28 cellular contexts compared by ENCODE assay signal in the genomic region with DNA sequence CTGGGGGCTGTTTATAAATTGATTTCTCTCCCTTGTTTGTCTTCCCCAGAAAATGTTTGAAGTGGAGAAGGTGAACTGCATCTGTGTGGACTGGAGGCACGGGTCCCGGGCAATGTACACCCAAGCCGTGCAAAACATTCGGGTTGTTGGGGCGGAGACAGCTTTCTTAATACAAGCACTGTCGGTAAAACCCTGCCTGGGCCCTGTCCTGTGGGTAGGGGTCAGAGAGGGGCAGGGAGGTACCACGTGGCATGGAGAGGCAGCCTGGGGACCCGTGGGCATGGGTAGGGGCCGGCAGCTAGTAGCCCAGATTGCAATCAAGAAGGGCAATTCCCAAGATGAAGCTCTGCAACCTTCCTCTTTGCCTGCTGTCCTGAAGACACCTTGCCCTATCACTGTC. TPM values are rescaled to one million over a fixed set of nuclear protein-coding genes. Genes with fewer than 3 reads are reported as not detected.
"Had no signal": no experiment of that assay in that cellular context is flagged by ENCODE, and none has a peak within 500 bp of the region (broad histone marks: within the 10 kb centered on the region; RNA-seq: fewer than 3 reads in every experiment).

No MANE protein-coding gene starts in this region.

- H3K4me1 Mint-ChIP-seq: naive thymus-derived CD8-positive, alpha-beta T cell; stimulated activated naive B cell treated with anti-CD40 and anti-IgM and Interleukin-4, amounts not matched to agents 10 μg/mL and 1 μg/mL and 100 μg/mL, for 72 hours; stimulated activated naive CD8-positive, alpha-beta T cell treated with anti-CD3 and anti-CD28 coated beads, Interleukin-15, amount 100 ng/mL, for 72 hours had no signal

- H3K4me1 ChIP-seq: gastrocnemius medialis, parathyroid adenoma, prostate gland, right lobe of liver, testis had no signal

- ATAC-seq: gastrocnemius medialis; naive thymus-derived CD8-positive, alpha-beta T cell; stimulated activated naive B cell treated with anti-CD40 and anti-IgM and Interleukin-4, amounts not matched to agents 10 μg/mL and 1 μg/mL and 100 μg/mL, for 72 hours had no signal

- H3K36me3 Mint-ChIP-seq: naive thymus-derived CD8-positive, alpha-beta T cell; stimulated activated naive B cell treated with anti-CD40 and anti-IgM and Interleukin-4, amounts not matched to agents 10 μg/mL and 1 μg/mL and 100 μg/mL, for 72 hours had no signal

- H3K36me3 ChIP-seq: esophagus muscularis mucosa, gastrocnemius medialis, heart right ventricle, prostate gland, right lobe of liver, tibial nerve had no signal

- H3K4me3 ChIP-seq: gastrocnemius medialis, mucosa of descending colon, right lobe of liver had no signal

- H3K27me3 ChIP-seq: right lobe of liver, testis had no signal

- H3K79me2 ChIP-seq: parathyroid adenoma had no signal

- FAIRE-seq: endometrium, islet of Langerhans had no signal

- H3K9me3 Mint-ChIP-seq: stimulated activated naive B cell treated with anti-CD40 and anti-IgM and Interleukin-4, amounts not matched to agents 10 μg/mL and 1 μg/mL and 100 μg/mL, for 72 hours; stimulated activated naive CD8-positive, alpha-beta T cell treated with anti-CD3 and anti-CD28 coated beads, Interleukin-15, amount 100 ng/mL, for 72 hours had no signal

- DNase-seq: cortex of kidney; effector memory CD4-positive, alpha-beta T cell; gastrocnemius medialis; heart right ventricle; kidney glomerular epithelial cell; naive thymus-derived CD8-positive, alpha-beta T cell; stimulated activated CD4-positive, alpha-beta T cell treated with anti-CD3 and anti-CD28 coated beads, Interleukin-1b, Interleukin-23, amount 100 ng/mL, for 48 hours; stimulated activated CD4-positive, alpha-beta T cell treated with anti-CD3 and anti-CD28 coated beads, Interleukin-4, amount 100 ng/mL, for 4 hours; stimulated activated naive B cell treated with anti-CD40 and anti-IgM and Interleukin-4, amounts not matched to agents 10 μg/mL and 1 μg/mL and 100 μg/mL, for 72 hours; stimulated activated naive CD8-positive, alpha-beta T cell treated with anti-CD3 and anti-CD28 coated beads, Interleukin-15, amount 100 ng/mL, for 72 hours had no signal

- H3K9ac ChIP-seq: parathyroid adenoma had no signal

- H3K27ac ChIP-seq: epithelial cell of prostate, esophagus muscularis mucosa, gastrocnemius medialis, heart right ventricle, parathyroid adenoma, prostate gland, right lobe of liver, testis had no signal

- H3K27ac Mint-ChIP-seq: naive thymus-derived CD8-positive, alpha-beta T cell; stimulated activated naive B cell treated with anti-CD40 and anti-IgM and Interleukin-4, amounts not matched to agents 10 μg/mL and 1 μg/mL and 100 μg/mL, for 72 hours; stimulated activated naive CD8-positive, alpha-beta T cell treated with anti-CD3 and anti-CD28 coated beads, Interleukin-15, amount 100 ng/mL, for 72 hours had no signal

- H3K4me3 Mint-ChIP-seq: naive thymus-derived CD8-positive, alpha-beta T cell; stimulated activated naive B cell treated with anti-CD40 and anti-IgM and Interleukin-4, amounts not matched to agents 10 μg/mL and 1 μg/mL and 100 μg/mL, for 72 hours; stimulated activated naive CD8-positive, alpha-beta T cell treated with anti-CD3 and anti-CD28 coated beads, Interleukin-15, amount 100 ng/mL, for 72 hours had no signal

- H3K9me3 ChIP-seq: esophagus muscularis mucosa, gastrocnemius medialis, heart right ventricle, mucosa of descending colon, prostate gland, right lobe of liver, testis, tibial nerve had no signal

RNA-seq across cellular contexts. Expression of a gene that starts 6.1 kb away (rescaled TPM):
- total RNA-seq: chondrocyte; esophagus muscularis mucosa; fibroblast of villous mesenchyme; gastrocnemius medialis; heart right ventricle; liver; lung microvascular endothelial cell; naive thymus-derived CD8-positive, alpha-beta T cell; prostate gland; renal cortical epithelial cell; right lobe of liver; subcutaneous adipose tissue; ureter had no signal
- polyA plus RNA-seq: liver; naive thymus-derived CD8-positive, alpha-beta T cell; neural cell had no signal

RNA-seq across cellular contexts. Expression of a gene that starts 36.1 kb away (rescaled TPM):
- total RNA-seq: chondrocyte; esophagus muscularis mucosa; fibroblast of villous mesenchyme; gastrocnemius medialis; liver; lung microvascular endothelial cell; naive thymus-derived CD8-positive, alpha-beta T cell; prostate gland; renal cortical epithelial cell; right lobe of liver; subcutaneous adipose tissue; testis; ureter had no signal
- polyA plus RNA-seq: liver; naive thymus-derived CD8-positive, alpha-beta T cell; neural cell had no signal
